In the genomic region with DNA sequence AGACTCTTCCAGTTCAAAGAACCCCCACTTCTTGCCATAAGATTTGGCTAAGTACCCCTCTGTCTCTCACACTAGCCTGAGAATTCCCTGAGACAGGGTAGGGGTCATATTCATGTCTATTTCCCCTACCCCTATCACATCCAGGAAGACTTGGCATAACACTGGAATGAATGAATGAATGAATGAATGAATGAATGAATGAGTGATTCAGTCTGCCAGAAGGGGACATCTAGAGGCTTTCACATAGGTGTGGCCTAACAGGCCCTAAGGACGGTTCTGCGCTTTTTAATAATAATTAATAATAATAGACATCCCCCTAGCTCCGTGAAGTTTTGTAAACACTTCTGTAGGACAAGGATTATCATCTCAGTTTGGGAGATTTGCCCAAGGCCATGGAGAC, we compare ENCODE assay signal across 1 cellular context.
TF ChIP-seq lines count a peak whose summit lies in the region.

No MANE protein-coding gene starts in this region.

TF ChIP-seq in GM12878, 131 proteins besides CTCF, POLR2A, EP300 and RAD21:
- TF ChIP-seq, protein P1, sequence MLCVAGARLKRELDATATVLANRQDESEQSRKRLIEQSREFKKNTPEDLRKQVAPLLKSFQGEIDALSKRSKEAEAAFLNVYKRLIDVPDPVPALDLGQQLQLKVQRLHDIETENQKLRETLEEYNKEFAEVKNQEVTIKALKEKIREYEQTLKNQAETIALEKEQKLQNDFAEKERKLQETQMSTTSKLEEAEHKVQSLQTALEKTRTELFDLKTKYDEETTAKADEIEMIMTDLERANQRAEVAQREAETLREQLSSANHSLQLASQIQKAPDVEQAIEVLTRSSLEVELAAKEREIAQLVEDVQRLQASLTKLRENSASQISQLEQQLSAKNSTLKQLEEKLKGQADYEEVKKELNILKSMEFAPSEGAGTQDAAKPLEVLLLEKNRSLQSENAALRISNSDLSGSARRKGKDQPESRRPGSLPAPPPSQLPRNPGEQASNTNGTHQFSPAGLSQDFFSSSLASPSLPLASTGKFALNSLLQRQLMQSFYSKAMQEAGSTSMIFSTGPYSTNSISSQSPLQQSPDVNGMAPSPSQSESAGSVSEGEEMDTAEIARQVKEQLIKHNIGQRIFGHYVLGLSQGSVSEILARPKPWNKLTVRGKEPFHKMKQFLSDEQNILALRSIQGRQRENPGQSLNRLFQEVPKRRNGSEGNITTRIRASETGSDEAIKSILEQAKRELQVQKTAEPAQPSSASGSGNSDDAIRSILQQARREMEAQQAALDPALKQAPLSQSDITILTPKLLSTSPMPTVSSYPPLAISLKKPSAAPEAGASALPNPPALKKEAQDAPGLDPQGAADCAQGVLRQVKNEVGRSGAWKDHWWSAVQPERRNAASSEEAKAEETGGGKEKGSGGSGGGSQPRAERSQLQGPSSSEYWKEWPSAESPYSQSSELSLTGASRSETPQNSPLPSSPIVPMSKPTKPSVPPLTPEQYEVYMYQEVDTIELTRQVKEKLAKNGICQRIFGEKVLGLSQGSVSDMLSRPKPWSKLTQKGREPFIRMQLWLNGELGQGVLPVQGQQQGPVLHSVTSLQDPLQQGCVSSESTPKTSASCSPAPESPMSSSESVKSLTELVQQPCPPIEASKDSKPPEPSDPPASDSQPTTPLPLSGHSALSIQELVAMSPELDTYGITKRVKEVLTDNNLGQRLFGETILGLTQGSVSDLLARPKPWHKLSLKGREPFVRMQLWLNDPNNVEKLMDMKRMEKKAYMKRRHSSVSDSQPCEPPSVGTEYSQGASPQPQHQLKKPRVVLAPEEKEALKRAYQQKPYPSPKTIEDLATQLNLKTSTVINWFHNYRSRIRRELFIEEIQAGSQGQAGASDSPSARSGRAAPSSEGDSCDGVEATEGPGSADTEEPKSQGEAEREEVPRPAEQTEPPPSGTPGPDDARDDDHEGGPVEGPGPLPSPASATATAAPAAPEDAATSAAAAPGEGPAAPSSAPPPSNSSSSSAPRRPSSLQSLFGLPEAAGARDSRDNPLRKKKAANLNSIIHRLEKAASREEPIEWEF (IDR thresholded peaks at IDR 0.05; ENCODE audit: insufficient replicate concordance, low read depth, low read length): no peak
- TF ChIP-seq, protein P2, sequence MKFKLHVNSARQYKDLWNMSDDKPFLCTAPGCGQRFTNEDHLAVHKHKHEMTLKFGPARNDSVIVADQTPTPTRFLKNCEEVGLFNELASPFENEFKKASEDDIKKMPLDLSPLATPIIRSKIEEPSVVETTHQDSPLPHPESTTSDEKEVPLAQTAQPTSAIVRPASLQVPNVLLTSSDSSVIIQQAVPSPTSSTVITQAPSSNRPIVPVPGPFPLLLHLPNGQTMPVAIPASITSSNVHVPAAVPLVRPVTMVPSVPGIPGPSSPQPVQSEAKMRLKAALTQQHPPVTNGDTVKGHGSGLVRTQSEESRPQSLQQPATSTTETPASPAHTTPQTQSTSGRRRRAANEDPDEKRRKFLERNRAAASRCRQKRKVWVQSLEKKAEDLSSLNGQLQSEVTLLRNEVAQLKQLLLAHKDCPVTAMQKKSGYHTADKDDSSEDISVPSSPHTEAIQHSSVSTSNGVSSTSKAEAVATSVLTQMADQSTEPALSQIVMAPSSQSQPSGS (IDR thresholded peaks at IDR 0.05; ENCODE audit: low read length): no peak
- TF ChIP-seq ESRRA (IDR thresholded peaks at IDR 0.05; ENCODE audit: low read length) (no peak), JUNB (IDR thresholded peaks at IDR 0.05) (no peak), RELA (IDR thresholded peaks at IDR 0.05; ENCODE audit: borderline replicate concordance, partially characterized antibody) (no peak), ZNF24 (IDR thresholded peaks at IDR 0.05) (peak; percentile 78)
